In genomic region chr9:108994695-108995094, GRCh38 we compare ENCODE assay signal across 1 cellular context.
TF ChIP-seq lines count a peak whose summit lies in the region.

No MANE protein-coding gene starts in this region.

TF ChIP-seq in GM23338, 12 proteins besides CTCF, POLR2A, EP300 and RAD21 (continued from another document):
- TF ChIP-seq ZNF462 (CRISPR knock-in tag; IDR thresholded peaks at IDR 0.05): no peak
